In the genomic region with DNA sequence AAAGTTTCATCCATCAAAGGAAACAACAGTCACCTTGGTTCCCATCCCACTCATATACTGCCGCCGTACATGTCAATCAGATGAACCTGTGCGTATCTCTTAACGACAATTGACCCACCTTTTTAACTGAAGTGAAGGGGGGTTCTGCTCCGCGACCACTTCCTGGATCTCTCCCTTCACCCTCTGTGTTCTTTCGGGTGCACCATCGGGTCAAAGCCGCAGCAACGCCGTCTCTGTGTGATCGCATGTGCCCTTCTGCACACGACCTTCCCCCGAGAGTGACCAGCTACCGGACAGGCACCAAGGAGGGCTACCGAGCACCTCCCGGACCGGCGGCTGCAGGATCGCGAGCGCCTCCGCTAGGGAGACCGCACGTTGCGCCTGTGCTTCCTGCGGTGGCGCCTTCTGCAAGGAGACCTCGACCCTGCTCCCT, we compare ENCODE assay signal across 8 cellular contexts. TPM values are rescaled to one million over a fixed set of nuclear protein-coding genes. Genes with fewer than 3 reads are reported as not detected.
DNase-seq lines count a peak whose midpoint lies in the region; ATAC-seq and TF ChIP-seq lines count a peak whose summit lies in the region.
"Not testable (repeated sequence)": the region's sequence is repeated elsewhere in the genome, so short reads cannot be mapped to it uniquely, and the experiment has no call there.

No MANE protein-coding gene starts in this region.

- intact Hi-C loops in Caco-2 (cut with micrococcal nuclease; ENCODE audit: unreplicated experiment), result not testable (repeated sequence)
- intact Hi-C loops in head of caudate nucleus (cut with DNase I), result loop anchor here (10.0 kb wide), 1 partner anchor 82 kb away; no protein-coding TSS in a partner anchor
- intact Hi-C loops in naive thymus-derived CD4-positive, alpha-beta T cell (cut with micrococcal nuclease), result loop anchor here in 1 of 2 donors (5.0 kb wide), 1 partner anchor 695 kb away; the partner anchor contains the start of gene SRRM1

- H3K36me3 Mint-ChIP-seq in Caco-2 (ENCODE audit: insufficient read depth, unreplicated experiment), result peaks cover 15% of the 10 kb centered on the region
- peaks cover 28% of the 10 kb centered on the region for H3K36me3 Mint-ChIP-seq in T-helper 2 cell treated with Interferon-gamma antibody and Interleukin-4, amounts not matched to agents 5 μg/mL and 100 μg/mL, for 36 hours (ENCODE audit: low read depth)
- peaks cover 0 to 16% (median 0%) of the 10 kb centered on the region in 5 donors for H3K36me3 Mint-ChIP-seq in naive thymus-derived CD4-positive, alpha-beta T cell

- not testable (repeated sequence) for H3K4me1 Mint-ChIP-seq in Caco-2 (ENCODE audit: low read depth, unreplicated experiment)
- peaks cover 21% of the 10 kb centered on the region for H3K4me1 Mint-ChIP-seq in T-helper 2 cell treated with Interferon-gamma antibody and Interleukin-4, amounts not matched to agents 5 μg/mL and 100 μg/mL, for 36 hours (ENCODE audit: low read depth)
- H3K4me1 Mint-ChIP-seq in naive thymus-derived CD4-positive, alpha-beta T cell, result peaks cover 22 to 57% (median 45%) of the 10 kb centered on the region in 7 donors

- not testable (repeated sequence) for H3K9me3 ChIP-seq in Caco-2; GM23248 (ENCODE audit: low read depth); Karpas-422 (ENCODE audit: low read length); naive thymus-derived CD4-positive, alpha-beta T cell (ENCODE audit: control insufficient read depth in 2 of 3, low read length in 3 of 3)

- H3K4me3 Mint-ChIP-seq in Caco-2 (ENCODE audit: unreplicated experiment), result peak overlapping the region; percentile 91
- H3K4me3 Mint-ChIP-seq in T-helper 2 cell treated with Interferon-gamma antibody and Interleukin-4, amounts not matched to agents 5 μg/mL and 100 μg/mL, for 36 hours, result peak overlapping the region; percentile 93
- H3K4me3 Mint-ChIP-seq in naive thymus-derived CD4-positive, alpha-beta T cell, result peak overlapping the region; percentile 88 to 95 (median 91)

- peaks cover 19% of the 10 kb centered on the region for H3F3A ChIP-seq in GM23248 (ENCODE audit: insufficient read depth)

- H3K79me2 ChIP-seq in GM23248 (ENCODE audit: insufficient read depth) (peaks cover 68% of the 10 kb centered on the region), Karpas-422 (ENCODE audit: low read length) (peaks cover 50% of the 10 kb centered on the region)

- H3K4me3 ChIP-seq in Caco-2 (ENCODE audit: low read depth, low read length), result peak overlapping the region; percentile 60
- peak overlapping the region; percentile 92 for H3K4me3 ChIP-seq in GM23248
- H3K4me3 ChIP-seq in Karpas-422 (ENCODE audit: low read length), result peak overlapping the region; percentile 77
- peak overlapping the region; percentile 56 for H3K4me3 ChIP-seq in astrocyte of the cerebellum (ENCODE audit: low read depth, low read length)
- H3K4me3 ChIP-seq in naive thymus-derived CD4-positive, alpha-beta T cell (ENCODE audit: low read length), result peak overlapping the region; percentile 84

- not testable (repeated sequence) for H3K9me2 ChIP-seq in GM23248 (ENCODE audit: insufficient read depth); Karpas-422 (replicated peaks; ENCODE audit: insufficient read depth, low read length)

- H3K27ac ChIP-seq in GM23248 (peak overlapping the region; percentile 58), Karpas-422 (ENCODE audit: low read length) (peak overlapping the region; percentile 25)
- peak overlapping the region; percentile 70 for H3K27ac ChIP-seq in naive thymus-derived CD4-positive, alpha-beta T cell (ENCODE audit: low read depth, low read length)

- POLR2A ChIA-PET in Caco-2 (lab: Charles Lee); naive thymus-derived CD4-positive, alpha-beta T cell (lab: Charles Lee): not testable (repeated sequence)

- ATAC-seq in naive thymus-derived CD4-positive, alpha-beta T cell, result peak; percentile 16
- not testable (repeated sequence) for ATAC-seq in stimulated activated naive CD8-positive, alpha-beta T cell treated with anti-CD3 and anti-CD28 coated beads, Interleukin-15, Interleukin-2, amounts not matched to agents 100 U/mL and 50 U/mL, for 24 hours

- H4K20me1 ChIP-seq in GM23248 (ENCODE audit: insufficient read depth); Karpas-422 (ENCODE audit: insufficient read depth, low read depth, low read length): not testable (repeated sequence)

- peak overlapping the region; percentile 98 for H3K9ac ChIP-seq in GM23248
- peak overlapping the region; percentile 66 for H3K9ac ChIP-seq in Karpas-422 (ENCODE audit: low read length)

- H2AFZ ChIP-seq in GM23248, result peak overlapping the region; percentile 54; the same call in 1 of the 2 replicates
- H2AFZ ChIP-seq in Karpas-422 (ENCODE audit: low read length), result 0 out of 2 replicates have a peak overlapping the region, but pooled peaks have one; percentile 16

- not testable (repeated sequence) for H3K36me3 ChIP-seq in Caco-2 (ENCODE audit: control insufficient read depth, insufficient read depth, low read length); GM23248 (ENCODE audit: low read depth); Karpas-422 (ENCODE audit: insufficient read depth, low read length); naive thymus-derived CD4-positive, alpha-beta T cell (ENCODE audit: control insufficient read depth in 2 of 3, insufficient read depth in 3 of 3, low read length in 3 of 3)

- H3K4me2 ChIP-seq in GM23248 (ENCODE audit: unreplicated experiment) (peak overlapping the region; percentile 92), Karpas-422 (ENCODE audit: low read depth, low read length, poor library complexity, severe bottlenecking) (peak overlapping the region; percentile 79)

- H3K27me3 Mint-ChIP-seq in Caco-2 (ENCODE audit: insufficient read depth, unreplicated experiment); T-helper 2 cell treated with Interferon-gamma antibody and Interleukin-4, amounts not matched to agents 5 μg/mL and 100 μg/mL, for 36 hours (ENCODE audit: low read depth); naive thymus-derived CD4-positive, alpha-beta T cell: not testable (repeated sequence)

- not testable (repeated sequence) for TF ChIP-seq CTCF in Caco-2 (IDR thresholded peaks at IDR 0.05; ENCODE audit: insufficient read depth in 1 of 2, low read depth in 1 of 2, low read length in 1 of 2, severe bottlenecking in 1 of 2, unreplicated experiment in 1 of 2); astrocyte of the cerebellum (IDR thresholded peaks at IDR 0.05; ENCODE audit: low read depth, low read length, missing control alignments)

- not testable (repeated sequence) for H3K27me3 ChIP-seq in Caco-2 (replicated peaks; ENCODE audit: control insufficient read depth, insufficient read depth, low read length); GM23248 (replicated peaks; ENCODE audit: insufficient read depth); Karpas-422 (ENCODE audit: low read length); naive thymus-derived CD4-positive, alpha-beta T cell (ENCODE audit: control insufficient read depth in 2 of 2, insufficient read depth in 2 of 2, low read length in 2 of 2)

- H3K27ac Mint-ChIP-seq in Caco-2 (ENCODE audit: unreplicated experiment), result not testable (repeated sequence)
- H3K27ac Mint-ChIP-seq in T-helper 2 cell treated with Interferon-gamma antibody and Interleukin-4, amounts not matched to agents 5 μg/mL and 100 μg/mL, for 36 hours, result peak overlapping the region; percentile 79
- H3K27ac Mint-ChIP-seq in naive thymus-derived CD4-positive, alpha-beta T cell, result peak overlapping the region; percentile 38 to 88 (median 76)

- WGBS in GM23248 (ENCODE audit: low coverage in 1 of 2, low lambda C conversion rate in 2 of 2, missing lambda C conversion rate in 2 of 2), 2 experiments, result 0 to 1% methylated on average over 15 to 25 of the region's 29 CpGs

- TSS peak; percentile 77 for BruUV-seq in Caco-2 (replicated peaks; lab: Mats Ljungman, UMichigan)

- H3K4me1 ChIP-seq in Caco-2, result not testable (repeated sequence)
- H3K4me1 ChIP-seq in GM23248 (ENCODE audit: insufficient read depth), result peaks cover 21% of the 10 kb centered on the region
- peaks cover 15% of the 10 kb centered on the region for H3K4me1 ChIP-seq in Karpas-422 (ENCODE audit: low read length)
- H3K4me1 ChIP-seq in naive thymus-derived CD4-positive, alpha-beta T cell (ENCODE audit: control insufficient read depth in 2 of 2, insufficient read depth in 2 of 2, low read length in 2 of 2), result peaks cover 17 to 18% of the 10 kb centered on the region in 2 donors

- not testable (repeated sequence) for H3K9me3 Mint-ChIP-seq in Caco-2 (ENCODE audit: unreplicated experiment); T-helper 2 cell treated with Interferon-gamma antibody and Interleukin-4, amounts not matched to agents 5 μg/mL and 100 μg/mL, for 36 hours; naive thymus-derived CD4-positive, alpha-beta T cell

- DNase-seq in Caco-2 (peak; percentile 48 to 62), Karpas-422 (peak; percentile 66), head of caudate nucleus (peak; percentile 16 to 81 (median 64))
- DNase-seq in GM23248; astrocyte of the cerebellum (ENCODE audit: low read depth): not testable (repeated sequence)
- peak; percentile 49 for DNase-seq in T-helper 2 cell treated with Interferon-gamma antibody and Interleukin-4, amounts not matched to agents 5 μg/mL and 100 μg/mL, for 36 hours (ENCODE audit: low spot score)
- DNase-seq in naive thymus-derived CD4-positive, alpha-beta T cell, result peak in 4 of 9 donors; percentile 15 to 50 (median 20)
- peak; percentile 31 for DNase-seq in stimulated activated naive CD8-positive, alpha-beta T cell treated with anti-CD3 and anti-CD28 coated beads, Interleukin-15, Interleukin-2, amounts not matched to agents 100 U/mL and 50 U/mL, for 24 hours

- CTCF ChIA-PET in Caco-2 (lab: Charles Lee); naive thymus-derived CD4-positive, alpha-beta T cell (lab: Charles Lee): not testable (repeated sequence)

- in situ Hi-C loops in GM23248 (cut with MboI); astrocyte of the cerebellum (cut with HindIII; ENCODE audit: low sequenced_read_pairs): not testable (repeated sequence)

RNA-seq across cellular contexts. Expression of gene TMEM50A, which starts 1.2 kb away (rescaled TPM):
- 79.3 and 86.3 TPM in 2 replicates for total RNA-seq in Caco-2 (2022)
- total RNA-seq in GM23248 (2014; rRNA removed; shearing (Covaris generic)), result 146 and 213 TPM in 2 replicates
- 453 and 455 TPM in 2 replicates for polyA plus RNA-seq in GM23248 (2016; fragmentation: Nextera tagmentation; extraction: Ambion mirVana)
- 94.0 and 129 TPM in 2 replicates for total RNA-seq in Karpas-422 (2014; rRNA removed; shearing (Covaris generic); ENCODE audit: low replicate concordance)
- 100 to 1,000 TPM in 1 of 5 experiments, 10 to 100 TPM in 4; 61.6 to 149 (median 79.0) TPM for total RNA-seq in naive thymus-derived CD4-positive, alpha-beta T cell
- polyA plus RNA-seq in naive thymus-derived CD4-positive, alpha-beta T cell, result 100 to 1,000 TPM; 140 to 146 TPM
